Comparison of ENCODE assay signal across 8 cellular contexts in the genomic region with DNA sequence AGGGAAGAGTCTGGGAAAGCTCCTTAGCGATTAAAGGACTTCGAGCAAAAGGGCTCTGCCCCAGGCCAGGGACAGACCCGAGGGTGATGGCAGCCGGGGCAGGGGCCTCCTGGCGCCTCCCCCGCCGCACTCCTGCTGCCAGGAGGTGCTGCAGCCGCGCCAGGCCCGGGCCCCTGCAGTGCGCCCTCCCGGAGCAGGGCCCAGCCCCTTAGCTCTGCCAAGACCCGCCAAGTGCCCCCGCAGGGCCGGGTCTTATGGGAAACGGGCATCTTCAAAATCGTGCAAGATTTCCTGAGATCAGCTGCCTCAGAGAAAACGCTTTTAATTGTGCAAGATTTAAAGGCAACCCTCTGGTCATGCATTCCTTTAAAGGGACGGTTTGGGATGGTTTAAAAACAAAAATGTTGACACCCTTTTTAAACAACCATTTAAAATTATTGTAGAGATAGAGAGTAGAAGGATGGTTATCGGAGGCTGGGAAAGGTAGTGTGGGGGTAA.
A peak's percentile ranks its signal among the peaks of the same experiment; 100 is the strongest.
DNase-seq lines count a peak whose midpoint lies in the region; ATAC-seq and TF ChIP-seq lines count a peak whose summit lies in the region.

No MANE protein-coding gene starts in this region.

- ATAC-seq in HG02981 (IDR thresholded peaks at IDR 0.05; ENCODE audit: unreplicated experiment), result peak; percentile 31

- peak overlapping the region; percentile 53 for H3K4me3 ChIP-seq in SU-DHL-6 (ENCODE audit: insufficient read depth, low read length, poor library complexity, severe bottlenecking)
- H3K4me3 ChIP-seq in neutrophil (ENCODE audit: low read depth in 1 of 2, low read length in 1 of 2), result peak overlapping the region; percentile 67 to 76

- H3K9me2 ChIP-seq in SU-DHL-6 (replicated peaks; ENCODE audit: insufficient read depth, low read length), result no peaks in the 10 kb centered on the region

- peak; percentile 4 to 12 for DNase-seq in stimulated activated CD4-positive, alpha-beta T cell treated with anti-CD3 and anti-CD28 coated beads, Interleukin-15, amount 100 ng/mL, for 1 hour (ENCODE audit: low read depth in 1 of 2, low spot score in 1 of 2)
- no peak for DNase-seq in stimulated activated CD4-positive, alpha-beta T cell treated with anti-CD3 and anti-CD28 coated beads, Interleukin-2, amount 100 ng/mL, for 48 hours
- peak; percentile 65 for DNase-seq in fibroblast of peridontal ligament (ENCODE audit: extremely low read depth)
- DNase-seq in NCI-H1048 (lab: John Stamatoyannopoulos, UW), result no peak
- no peak for DNase-seq in SKM-1 (lab: John Stamatoyannopoulos, UW; ENCODE audit: unreplicated experiment)

- peak overlapping the region; percentile 92 for H3K4me2 ChIP-seq in SU-DHL-6 (ENCODE audit: low read depth, low read length, poor library complexity, severe bottlenecking)

- no peaks in the 10 kb centered on the region for H4K20me1 ChIP-seq in SU-DHL-6 (ENCODE audit: low read depth, low read length)

- H3K9ac ChIP-seq in SU-DHL-6 (ENCODE audit: low read length), result peak overlapping the region; percentile 68

- H3K9me3 ChIP-seq in SU-DHL-6 (ENCODE audit: insufficient read depth, low read length), result no peaks in the 10 kb centered on the region
- H3K9me3 ChIP-seq in neutrophil, result no peaks in the 10 kb centered on the region

- no peak for TF ChIP-seq CTCF in SU-DHL-6 (IDR thresholded peaks at IDR 0.05; ENCODE audit: insufficient read depth, low read length, poor library complexity, severe bottlenecking)
- TF ChIP-seq CTCF in neutrophil (IDR thresholded peaks at IDR 0.05), result no peak

- no peaks in the 10 kb centered on the region for H3K79me2 ChIP-seq in SU-DHL-6 (ENCODE audit: insufficient read depth, low read length)

- H3K36me3 ChIP-seq in SU-DHL-6 (ENCODE audit: low read length) (no peaks in the 10 kb centered on the region), neutrophil (no peaks in the 10 kb centered on the region)

- H3F3A ChIP-seq in SU-DHL-6 (ENCODE audit: insufficient read depth), result no peaks in the 10 kb centered on the region

- H2AFZ ChIP-seq in SU-DHL-6 (ENCODE audit: low read depth, low read length, severe bottlenecking), result peak overlapping the region; percentile 100

- no peaks in the 10 kb centered on the region for H3K27me3 ChIP-seq in SU-DHL-6 (ENCODE audit: low read length)
- peaks cover 7% of the 10 kb centered on the region for H3K27me3 ChIP-seq in neutrophil

- no peak overlapping the region for H3K27ac ChIP-seq in SU-DHL-6 (ENCODE audit: low read depth, low read length)
- H3K27ac ChIP-seq in neutrophil, result peak overlapping the region; percentile 65

- peaks cover 26 to 30% of the 10 kb centered on the region in 2 experiments for H3K4me1 ChIP-seq in neutrophil (ENCODE audit: control insufficient read depth in 1 of 2, insufficient read depth in 1 of 2, low read depth in 1 of 2, low read length in 1 of 2)

Comparison
In these comparisons a context has a peak if more than half of its experiments do, and no peak if none do; other contexts are left out.
1. DNase-seq: peak in stimulated activated CD4-positive, alpha-beta T cell treated with anti-CD3 and anti-CD28 coated beads, Interleukin-15, amount 100 ng/mL, for 1 hour (2 of 2) and fibroblast of peridontal ligament (single experiment); none in stimulated activated CD4-positive, alpha-beta T cell treated with anti-CD3 and anti-CD28 coated beads, Interleukin-2, amount 100 ng/mL, for 48 hours (0 of 2), NCI-H1048 (single experiment) and SKM-1 (single experiment).